Comparison of ENCODE assay signal across 8 cellular contexts in the genomic region with DNA sequence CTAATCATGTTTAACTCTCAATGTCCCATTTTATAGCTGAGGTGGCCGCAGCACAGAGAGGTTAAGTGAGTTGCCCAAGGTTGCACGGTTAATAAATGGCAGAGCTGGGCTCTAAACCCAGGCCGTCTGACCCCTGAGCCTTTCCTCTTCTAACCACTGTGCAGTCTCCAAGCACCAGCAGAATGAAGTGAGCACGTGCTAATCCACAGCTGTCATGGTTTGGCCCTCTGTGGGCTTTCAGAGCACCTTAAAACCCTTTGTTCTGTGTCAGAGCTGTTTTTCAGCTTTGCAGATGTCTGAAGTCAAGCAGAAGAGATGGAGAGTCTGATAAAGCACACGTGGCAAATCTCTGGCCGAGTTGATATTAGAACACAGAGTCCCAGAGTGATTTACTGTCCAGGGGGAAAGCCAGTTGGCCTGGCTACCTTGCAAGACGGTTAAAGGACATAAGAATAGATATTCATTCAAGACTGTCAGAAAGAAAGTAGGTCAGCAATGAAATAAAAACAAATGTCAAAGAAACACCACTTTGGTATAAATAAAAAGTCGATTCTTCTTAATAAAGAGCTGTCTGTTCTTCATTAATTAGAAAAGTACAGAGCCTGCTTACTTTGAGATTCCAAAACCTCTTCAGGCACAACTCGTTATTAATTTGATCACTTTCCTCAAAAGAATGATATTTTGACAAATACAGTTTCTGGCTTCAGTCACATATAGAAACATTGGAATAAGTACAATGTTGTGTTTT.
DNase-seq lines count a peak whose midpoint lies in the region; ATAC-seq, FAIRE-seq and TF ChIP-seq lines count a peak whose summit lies in the region.

No MANE protein-coding gene starts in this region.

- peaks cover 9% of the 10 kb centered on the region for H3K9me3 Mint-ChIP-seq in activated CD4-positive, alpha-beta memory T cell treated with anti-CD3 and anti-CD28 coated beads for 36 hours
- no peaks in the 10 kb centered on the region for H3K9me3 Mint-ChIP-seq in osteocyte (ENCODE audit: unreplicated experiment)

- H3K4me3 Mint-ChIP-seq in activated CD4-positive, alpha-beta memory T cell treated with anti-CD3 and anti-CD28 coated beads for 36 hours, result peak overlapping the region; percentile 16
- no peak overlapping the region for H3K4me3 Mint-ChIP-seq in osteocyte (ENCODE audit: unreplicated experiment)

- peaks cover 59% of the 10 kb centered on the region for H3K4me1 Mint-ChIP-seq in activated CD4-positive, alpha-beta memory T cell treated with anti-CD3 and anti-CD28 coated beads for 36 hours (ENCODE audit: low read depth)
- H3K4me1 Mint-ChIP-seq in osteocyte (ENCODE audit: unreplicated experiment), result peaks cover 77% of the 10 kb centered on the region

- no peaks in the 10 kb centered on the region for H3K27me3 Mint-ChIP-seq in activated CD4-positive, alpha-beta memory T cell treated with anti-CD3 and anti-CD28 coated beads for 36 hours
- H3K27me3 Mint-ChIP-seq in osteocyte (ENCODE audit: unreplicated experiment), result no peaks in the 10 kb centered on the region

- H3K79me2 ChIP-seq in fibroblast of lung (ENCODE audit: control insufficient read depth, insufficient read depth, low read length), result no peaks in the 10 kb centered on the region

- peak overlapping the region; percentile 51 for H3K27ac ChIP-seq in 22Rv1
- H3K27ac ChIP-seq in fibroblast of lung (ENCODE audit: insufficient read depth, low read length), result peak overlapping the region; percentile 95

- H3K4me3 ChIP-seq in fibroblast of lung (replicated peaks in 1 of 4; ENCODE audit: control extremely low read depth in 1 of 4, insufficient read depth in 1 of 4, low read depth in 3 of 4, low read length in 4 of 4), result no peak overlapping the region

- FAIRE-seq in D721Med (lab: Jason Lieb, UNC), result no peak

- H3K9me3 ChIP-seq in fibroblast of lung (ENCODE audit: control insufficient read depth, insufficient read depth, low read depth, low read length), result no peaks in the 10 kb centered on the region

- H3K36me3 Mint-ChIP-seq in activated CD4-positive, alpha-beta memory T cell treated with anti-CD3 and anti-CD28 coated beads for 36 hours, result peaks cover 13% of the 10 kb centered on the region
- no peaks in the 10 kb centered on the region for H3K36me3 Mint-ChIP-seq in osteocyte (ENCODE audit: unreplicated experiment)

- TF ChIP-seq CTCF in 22Rv1 (IDR thresholded peaks at IDR 0.05) (no peak), fibroblast of lung (conservative IDR thresholded peaks at IDR 0.05 in 1 of 2, IDR thresholded peaks at IDR 0.05 in 1 of 2; ENCODE audit: low read depth in 1 of 2, low read length in 2 of 2) (no peak), osteocyte (IDR thresholded peaks at IDR 0.05) (no peak), D721Med (IDR thresholded peaks at IDR 0.05; ENCODE audit: insufficient read depth, missing control alignments) (no peak)

- CTCF ChIA-PET in activated CD4-positive, alpha-beta memory T cell treated with anti-CD3 and anti-CD28 coated beads for 36 hours (lab: Charles Lee), result interaction anchor here (0.8 to 3.5 kb wide), 6 partner anchors 11 to 318 kb away, joined by 3 to 15 read pairs (median 4); no protein-coding TSS in a partner anchor

- H2AFZ ChIP-seq in fibroblast of lung (ENCODE audit: low read length), result no peak overlapping the region

- H3K4me1 ChIP-seq in fibroblast of lung (ENCODE audit: control insufficient read depth, extremely low read depth, insufficient read depth, low read length), result peaks cover 25% of the 10 kb centered on the region

- peak overlapping the region; percentile 20 for H3K27ac Mint-ChIP-seq in activated CD4-positive, alpha-beta memory T cell treated with anti-CD3 and anti-CD28 coated beads for 36 hours
- peak overlapping the region; percentile 92 for H3K27ac Mint-ChIP-seq in osteocyte (ENCODE audit: unreplicated experiment)

- peak overlapping the region; percentile 58 for H3K9ac ChIP-seq in fibroblast of lung (ENCODE audit: insufficient read depth, low read length)

- no peaks in the 10 kb centered on the region for H3K36me3 ChIP-seq in fibroblast of lung (ENCODE audit: control insufficient read depth, insufficient read depth, low read length)

- no peaks in the 10 kb centered on the region for H4K20me1 ChIP-seq in fibroblast of lung (ENCODE audit: control insufficient read depth, extremely low read depth, insufficient read depth, low read length)

- peak overlapping the region; percentile 49 for H3K4me2 ChIP-seq in fibroblast of lung (ENCODE audit: extremely low read depth, insufficient read depth, low read length)

- POLR2A ChIA-PET in activated CD4-positive, alpha-beta memory T cell treated with anti-CD3 and anti-CD28 coated beads for 36 hours (lab: Charles Lee), result interaction anchor here (0.6 to 1.1 kb wide), 2 partner anchors 10 to 39 kb away, joined by 3 read pairs; no protein-coding TSS in a partner anchor

- DNase-seq in HK-2 (ENCODE audit: unreplicated experiment) (peak; percentile 47), fibroblast of lung (ENCODE audit: low read depth in 2 of 2) (peak; percentile 89 to 94), osteocyte (ENCODE audit: extremely low spot score, unreplicated experiment) (no peak), D721Med (ENCODE audit: insufficient read length, low spot score) (no peak)
- peak; percentile 47 for DNase-seq in activated CD4-positive, alpha-beta memory T cell treated with anti-CD3 and anti-CD28 coated beads for 36 hours

- ATAC-seq in GM18505 (IDR thresholded peaks at IDR 0.05; ENCODE audit: unreplicated experiment) (no peak), HG02870 (IDR thresholded peaks at IDR 0.05; ENCODE audit: unreplicated experiment) (no peak)

- intact Hi-C loops in activated CD4-positive, alpha-beta memory T cell treated with anti-CD3 and anti-CD28 coated beads for 36 hours (cut with micrococcal nuclease), result loop anchor here (1.0 to 10.0 kb wide), 10 partner anchors 14 to 860 kb away; a partner anchor contains a TSS

- no peaks in the 10 kb centered on the region for H3K27me3 ChIP-seq in fibroblast of lung (ENCODE audit: control insufficient read depth, insufficient read depth, low read length)

- TF ChIP-seq POLR2A in GM18505 (IDR thresholded peaks at IDR 0.05; ENCODE audit: borderline replicate concordance, extremely low read depth, insufficient read depth, insufficient read length), result no peak

Comparison
In these comparisons a context has a peak if more than half of its experiments do, and no peak if none do; other contexts are left out.
1. DNase-seq: peak in HK-2 (single experiment), activated CD4-positive, alpha-beta memory T cell treated with anti-CD3 and anti-CD28 coated beads for 36 hours (single experiment) and fibroblast of lung (2 of 2); none in osteocyte (single experiment) and D721Med (single experiment).